Comparison of ENCODE assay signal across 18 cellular contexts in genomic region chr15:78650022-78650421, GRCh38. TPM values are rescaled to one million over a fixed set of nuclear protein-coding genes. Genes with fewer than 3 reads are reported as not detected.
DNase-seq lines count a peak whose midpoint lies in the region; ATAC-seq and TF ChIP-seq lines count a peak whose summit lies in the region.
"Had no signal": no experiment of that assay in that cellular context is flagged by ENCODE, and none has a peak within 500 bp of the region (broad histone marks: within the 10 kb centered on the region; RNA-seq: fewer than 3 reads in every experiment).

No MANE protein-coding gene starts in this region.

- peak overlapping the region; percentile 67 for H3K9ac ChIP-seq in neuronal stem cell (ENCODE audit: low read depth, low read length, poor library complexity)

- H3K9me3 Mint-ChIP-seq in stimulated activated naive CD8-positive, alpha-beta T cell treated with anti-CD3 and anti-CD28 coated beads, Interleukin-15, amount 100 ng/mL, for 72 hours, result no peaks in the 10 kb centered on the region
- no peaks in the 10 kb centered on the region for H3K9me3 Mint-ChIP-seq in CD8-positive, alpha-beta T cell
- H3K9me3 Mint-ChIP-seq: CD4-positive, alpha-beta T cell had no signal

- CTCF ChIA-PET in CD8-positive, alpha-beta T cell (lab: Charles Lee), result interaction anchor here (1.2 kb wide), 1 partner anchor 59 kb away, joined by 3 read pairs; no protein-coding TSS in a partner anchor

- H2BK15ac ChIP-seq in neuronal stem cell (ENCODE audit: low read length), result no peak overlapping the region

- POLR2A ChIA-PET in CD8-positive, alpha-beta T cell (lab: Charles Lee), result no interaction called here

- intact Hi-C loops in Right ventricle myocardium inferior (cut with DNase I), result no loop called here
- intact Hi-C loops in CD8-positive, alpha-beta T cell (cut with DNase I, micrococcal nuclease), result no loop called here

- no peak overlapping the region for H2AK5ac ChIP-seq in neuronal stem cell (ENCODE audit: low read depth, low read length)

- DNase-seq in Right ventricle myocardium inferior (ENCODE audit: missing footprints) (no peak), right atrium auricular region (ENCODE audit: low spot score) (no peak), neuronal stem cell (ENCODE audit: low spot score) (no peak), T-helper 2 cell (no peak)
- DNase-seq in stimulated activated naive CD8-positive, alpha-beta T cell treated with anti-CD3 and anti-CD28 coated beads, Interleukin-15, amount 100 ng/mL, for 72 hours, result no peak
- DNase-seq in stimulated activated naive CD8-positive, alpha-beta T cell treated with anti-CD3 and anti-CD28 coated beads, Interleukin-15, Interleukin-2, amounts not matched to agents 100 U/mL and 50 U/mL, for 24 hours, result no peak
- DNase-seq in CD8-positive, alpha-beta T cell, result no peak
- DNase-seq: AML-193; CD4-positive, alpha-beta T cell; DMS79 treated with DMSO at 0.1 percent for 48 hours; GF-D8; GOT3; H7 had no signal

- H2BK5ac ChIP-seq in neuronal stem cell (ENCODE audit: low read length), result no peak overlapping the region

- H3K14ac ChIP-seq in neuronal stem cell (ENCODE audit: low read length), result peak overlapping the region; percentile 76

- no peak overlapping the region for H2AFZ ChIP-seq in neuronal stem cell (ENCODE audit: low read length)

- TF ChIP-seq CTCF in right atrium auricular region (IDR thresholded peaks at IDR 0.05), result no peak
- no peak for TF ChIP-seq CTCF in CD8-positive, alpha-beta T cell (IDR thresholded peaks at IDR 0.05)

- H3K27me3 ChIP-seq in right atrium auricular region (no peaks in the 10 kb centered on the region), neuronal stem cell (ENCODE audit: control insufficient read depth in 3 of 3, insufficient read depth in 3 of 3, low read depth in 1 of 3, low read length in 3 of 3) (peaks cover 0 to 41% (median 0%) of the 10 kb centered on the region in 3 experiments)
- no peaks in the 10 kb centered on the region for H3K27me3 ChIP-seq in CD8-positive, alpha-beta T cell (ENCODE audit: insufficient read depth, low read length)

- H3K4me2 ChIP-seq in neuronal stem cell (ENCODE audit: insufficient read depth, low read length, poor library complexity, severe bottlenecking), result no peak overlapping the region
- H3K4me2 ChIP-seq: A549 had no signal

- no peaks in the 10 kb centered on the region for H3K4me1 Mint-ChIP-seq in stimulated activated naive CD8-positive, alpha-beta T cell treated with anti-CD3 and anti-CD28 coated beads, Interleukin-15, amount 100 ng/mL, for 72 hours
- H3K4me1 Mint-ChIP-seq in CD8-positive, alpha-beta T cell (ENCODE audit: low read depth), result no peaks in the 10 kb centered on the region

- ATAC-seq in Right ventricle myocardium inferior, result peak; percentile 83
- no peak for ATAC-seq in stimulated activated naive CD8-positive, alpha-beta T cell treated with anti-CD3 and anti-CD28 coated beads, Interleukin-15, amount 100 ng/mL, for 72 hours
- no peak for ATAC-seq in stimulated activated naive CD8-positive, alpha-beta T cell treated with anti-CD3 and anti-CD28 coated beads, Interleukin-15, Interleukin-2, amounts not matched to agents 100 U/mL and 50 U/mL, for 24 hours
- ATAC-seq in CD8-positive, alpha-beta T cell, result no peak
- ATAC-seq: A549 had no signal

- H3K9me3 ChIP-seq in right atrium auricular region (no peaks in the 10 kb centered on the region), neuronal stem cell (replicated peaks in 1 of 2; ENCODE audit: control insufficient read depth in 2 of 2, insufficient read depth in 1 of 2, low read depth in 1 of 2, low read length in 2 of 2) (no peaks in the 10 kb centered on the region)
- H3K9me3 ChIP-seq in CD8-positive, alpha-beta T cell (ENCODE audit: low read length), result no peaks in the 10 kb centered on the region
- H3K9me3 ChIP-seq: A549 had no signal

- peak overlapping the region; percentile 22 to 28 for H3K27ac Mint-ChIP-seq in stimulated activated naive CD8-positive, alpha-beta T cell treated with anti-CD3 and anti-CD28 coated beads, Interleukin-15, amount 100 ng/mL, for 72 hours
- H3K27ac Mint-ChIP-seq in CD8-positive, alpha-beta T cell, result no peak overlapping the region
- H3K27ac Mint-ChIP-seq: CD4-positive, alpha-beta T cell had no signal

- no peak overlapping the region for H3K23ac ChIP-seq in neuronal stem cell (ENCODE audit: low read depth, low read length, poor library complexity)

- no peak overlapping the region for H3K27ac ChIP-seq in right atrium auricular region
- H3K27ac ChIP-seq in neuronal stem cell (replicated peaks; ENCODE audit: low read length), result no peak overlapping the region
- no peak overlapping the region for H3K27ac ChIP-seq in CD8-positive, alpha-beta T cell (ENCODE audit: low read depth, low read length)
- H3K27ac ChIP-seq: 22Rv1, A549, C4-2B had no signal

- H3K36me3 Mint-ChIP-seq in CD8-positive, alpha-beta T cell, result no peaks in the 10 kb centered on the region

- WGBS in neuronal stem cell (ENCODE audit: extremely low coverage in 2 of 2, insufficient read length in 2 of 2, insufficient replicate concordance in 1 of 2), 2 donors, result no CpG with 5 or more reads among the region's 4 CpGs

- H3K4me3 Mint-ChIP-seq in stimulated activated naive CD8-positive, alpha-beta T cell treated with anti-CD3 and anti-CD28 coated beads, Interleukin-15, amount 100 ng/mL, for 72 hours, result no peak overlapping the region
- no peak overlapping the region for H3K4me3 Mint-ChIP-seq in CD8-positive, alpha-beta T cell
- H3K4me3 Mint-ChIP-seq: CD4-positive, alpha-beta T cell had no signal

- H3K4me1 ChIP-seq in right atrium auricular region (no peaks in the 10 kb centered on the region), neuronal stem cell (ENCODE audit: control insufficient read depth in 2 of 2, insufficient read depth in 1 of 2, low read depth in 1 of 2, low read length in 2 of 2) (no peaks in the 10 kb centered on the region)
- no peaks in the 10 kb centered on the region for H3K4me1 ChIP-seq in CD8-positive, alpha-beta T cell (ENCODE audit: insufficient read depth, low read length)
- H3K4me1 ChIP-seq: A549 had no signal

- no peaks in the 10 kb centered on the region for H3K27me3 Mint-ChIP-seq in stimulated activated naive CD8-positive, alpha-beta T cell treated with anti-CD3 and anti-CD28 coated beads, Interleukin-15, amount 100 ng/mL, for 72 hours
- H3K27me3 Mint-ChIP-seq in CD8-positive, alpha-beta T cell (ENCODE audit: low read depth), result peaks cover 2% of the 10 kb centered on the region
- H3K27me3 Mint-ChIP-seq: CD4-positive, alpha-beta T cell had no signal

- no peak overlapping the region for H3K4me3 ChIP-seq in right atrium auricular region
- no peak overlapping the region for H3K4me3 ChIP-seq in neuronal stem cell (ENCODE audit: low read length in 2 of 2)
- H3K4me3 ChIP-seq in CD8-positive, alpha-beta T cell (ENCODE audit: low read depth, low read length), result no peak overlapping the region
- H3K4me3 ChIP-seq: A549 had no signal

- peak overlapping the region; percentile 51 for H3K18ac ChIP-seq in neuronal stem cell (ENCODE audit: low read length)

- H2BK120ac ChIP-seq in neuronal stem cell (ENCODE audit: low read depth, low read length), result no peak overlapping the region

- no peak overlapping the region for H3K4ac ChIP-seq in neuronal stem cell (ENCODE audit: low read length)

- no peak overlapping the region for H4K91ac ChIP-seq in neuronal stem cell (ENCODE audit: low read depth, low read length, poor library complexity)

- peak overlapping the region; percentile 89 for H4K8ac ChIP-seq in neuronal stem cell (ENCODE audit: low read depth, low read length)

- no peak overlapping the region for H2BK12ac ChIP-seq in neuronal stem cell (ENCODE audit: low read length)

- H3K79me1 ChIP-seq in neuronal stem cell (ENCODE audit: low read depth, low read length), result no peaks in the 10 kb centered on the region

- H3K36me3 ChIP-seq in right atrium auricular region, result no peaks in the 10 kb centered on the region
- no peaks in the 10 kb centered on the region for H3K36me3 ChIP-seq in neuronal stem cell (replicated peaks in 1 of 2; ENCODE audit: control insufficient read depth in 2 of 2, insufficient read depth in 2 of 2, low read length in 2 of 2)
- no peaks in the 10 kb centered on the region for H3K36me3 ChIP-seq in CD8-positive, alpha-beta T cell (ENCODE audit: insufficient read depth, low read length)

RNA-seq across cellular contexts. Expression of gene CHRNB4, which starts 9.0 kb away (rescaled TPM):
- not detected for total RNA-seq in Right ventricle myocardium inferior
- total RNA-seq in right atrium auricular region, result not detected
- polyA plus RNA-seq in neuronal stem cell (2013, experiment 1 of 2), result 0.17 TPM
- 0.17 TPM for polyA plus RNA-seq in neuronal stem cell (2013, experiment 2 of 2)
- not detected for total RNA-seq in CD8-positive, alpha-beta T cell
- total RNA-seq: CD4-positive, alpha-beta T cell; HT-29 had no signal
- polyA plus RNA-seq: BJ had no signal

RNA-seq across cellular contexts. Expression of gene CHRNA3, which starts 29.2 kb away (rescaled TPM):
- total RNA-seq in Right ventricle myocardium inferior, result 0.08 TPM
- total RNA-seq in right atrium auricular region, result 1 to 10 TPM in 1 of 2 donors, not detected in 1; 1.7 TPM
- polyA plus RNA-seq in neuronal stem cell (2013, experiment 1 of 2), result 0.77 TPM
- polyA plus RNA-seq in neuronal stem cell (2013, experiment 2 of 2), result 0.97 TPM
- not detected for total RNA-seq in CD8-positive, alpha-beta T cell
- total RNA-seq: CD4-positive, alpha-beta T cell; HT-29 had no signal
- polyA plus RNA-seq: BJ had no signal
